Comparison of ENCODE assay signal across 21 cellular contexts in the genomic region with DNA sequence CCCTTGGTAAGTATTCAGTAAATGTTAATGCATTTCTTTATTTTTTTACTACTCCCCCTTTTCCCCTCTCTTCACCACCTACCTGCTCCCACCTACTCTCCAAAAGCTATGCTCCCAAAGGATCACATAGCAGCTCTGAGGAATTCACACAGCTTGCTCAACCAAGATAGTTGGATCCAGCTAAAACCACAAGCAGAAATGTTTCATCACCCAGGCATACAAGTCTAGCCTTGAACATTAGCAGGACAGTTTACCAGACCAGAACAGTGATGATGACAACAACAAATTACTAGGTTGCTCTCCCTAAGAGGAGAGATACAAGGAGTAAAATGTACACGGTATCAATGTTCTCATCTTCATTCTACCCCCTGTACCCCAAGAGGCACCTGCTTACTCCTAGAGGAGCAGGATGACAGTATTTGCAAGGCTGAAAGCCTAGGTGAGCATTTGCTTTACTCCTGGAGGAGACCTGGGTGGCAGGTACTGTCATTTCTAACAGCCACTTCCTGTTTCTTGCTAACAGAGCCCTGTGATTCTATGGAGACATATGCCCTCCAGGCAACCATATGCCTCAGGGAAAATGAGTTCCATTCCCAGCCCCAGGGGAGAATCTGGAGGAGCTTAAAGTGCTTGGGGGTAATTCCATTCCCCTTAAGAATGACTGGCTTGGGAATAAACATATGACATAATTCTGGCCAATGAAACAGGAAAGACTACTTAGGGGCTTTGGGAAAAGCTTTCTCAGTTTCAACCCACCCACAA.
DNase-seq lines count a peak whose midpoint lies in the region; ATAC-seq and TF ChIP-seq lines count a peak whose summit lies in the region.
"Had no signal": no experiment of that assay in that cellular context is flagged by ENCODE, and none has a peak within 500 bp of the region (broad histone marks: within the 10 kb centered on the region; RNA-seq: fewer than 3 reads in every experiment).

No MANE protein-coding gene starts in this region.

- ATAC-seq in HG03097 (IDR thresholded peaks at IDR 0.05; ENCODE audit: low FRiP score, unreplicated experiment) = no peak
- no peak for ATAC-seq in CD4-positive, alpha-beta T cell (ENCODE audit: poor library complexity)
- ATAC-seq: activated naive CD4-positive, alpha-beta T cell treated with anti-CD3 and anti-CD28 coated beads, Interleukin-2, amount 50 U/mL, for 72 hours; naive thymus-derived CD4-positive, alpha-beta T cell had no signal

- H3K27me3 ChIP-seq in CD4-positive, alpha-beta T cell (ENCODE audit: control insufficient read depth, insufficient read depth, low read length) = no peaks in the 10 kb centered on the region

- no peaks in the 10 kb centered on the region for H3K9me3 Mint-ChIP-seq in CD4-positive, alpha-beta T cell
- H3K9me3 Mint-ChIP-seq: activated CD4-positive, alpha-beta T cell treated with anti-CD3 and anti-CD28 coated beads, Interleukin-2, amount 10 ng/mL, durations not matched to agents 7 days and 5 days; type B pancreatic cell had no signal

- H3K4me1 Mint-ChIP-seq in CD4-positive, alpha-beta T cell (ENCODE audit: low read depth) = no peaks in the 10 kb centered on the region
- H3K4me1 Mint-ChIP-seq: activated CD4-positive, alpha-beta T cell treated with anti-CD3 and anti-CD28 coated beads, Interleukin-2, amount 10 ng/mL, durations not matched to agents 7 days and 5 days; CD4-positive, alpha-beta memory T cell; naive thymus-derived CD4-positive, alpha-beta T cell had no signal

- no peak overlapping the region for H3K4me3 Mint-ChIP-seq in CD4-positive, alpha-beta T cell
- H3K4me3 Mint-ChIP-seq: activated CD4-positive, alpha-beta T cell treated with anti-CD3 and anti-CD28 coated beads, Interleukin-2, amount 10 ng/mL, durations not matched to agents 7 days and 5 days; CD4-positive, alpha-beta memory T cell; naive thymus-derived CD4-positive, alpha-beta T cell; type B pancreatic cell had no signal

- no peaks in the 10 kb centered on the region for H3K36me3 Mint-ChIP-seq in CD4-positive, alpha-beta T cell (ENCODE audit: low read depth)
- H3K36me3 Mint-ChIP-seq: activated naive CD4-positive, alpha-beta T cell treated with anti-CD3 and anti-CD28 coated beads, Interleukin-2, amount 50 U/mL, for 72 hours; CD4-positive, alpha-beta memory T cell; naive thymus-derived CD4-positive, alpha-beta T cell; type B pancreatic cell had no signal

- peaks cover 6% of the 10 kb centered on the region for H3K27me3 Mint-ChIP-seq in CD4-positive, alpha-beta T cell

- H3K27ac ChIP-seq in CD4-positive, alpha-beta T cell (ENCODE audit: low read depth, low read length) = no peak overlapping the region
- H3K27ac ChIP-seq: 22Rv1, SK-N-MC had no signal

- DNase-seq in DMS 273 (lab: John Stamatoyannopoulos, UW; ENCODE audit: unreplicated experiment) = peak; percentile 19
- DNase-seq in DMS 273 treated with DMSO at 0.1 percent for 48 hours (lab: John Stamatoyannopoulos, UW) = no peak
- peak; percentile 66 for DNase-seq in amniotic epithelial cell (ENCODE audit: low read depth)
- peak; percentile 62 for DNase-seq in glomerular visceral epithelial cell (ENCODE audit: extremely low spot score)
- DNase-seq in stromal cell of bone marrow (ENCODE audit: low read depth) = peak; percentile 32
- DNase-seq in NCI-H187 treated with DMSO at 0.1 percent for 48 hours (lab: John Stamatoyannopoulos, UW) = no peak
- DNase-seq in CD4-positive, alpha-beta T cell = no peak
- DNase-seq: activated CD4-positive, alpha-beta T cell treated with anti-CD3 and anti-CD28 coated beads, Interleukin-2, amount 10 ng/mL, durations not matched to agents 7 days and 5 days; CD4-positive, alpha-beta memory T cell; effector CD8-positive, alpha-beta T cell; GOT3; naive thymus-derived CD4-positive, alpha-beta T cell; NCI-H1436 treated with DMSO at 0.1 percent for 48 hours; NCI-H510A treated with DMSO at 0.1 percent for 48 hours; posterior cingulate gyrus; stimulated activated naive CD4-positive, alpha-beta T cell had no signal

- intact Hi-C loops in CD4-positive, alpha-beta T cell (cut with DNase I, micrococcal nuclease) = no loop called here

- no peak for TF ChIP-seq CTCF in CD4-positive, alpha-beta T cell (IDR thresholded peaks at IDR 0.05)

- H3K9me3 ChIP-seq in CD4-positive, alpha-beta T cell (ENCODE audit: control insufficient read depth, low read length) = no peaks in the 10 kb centered on the region

- POLR2A ChIA-PET in CD4-positive, alpha-beta T cell (lab: Charles Lee) = no interaction called here

- H3K27ac Mint-ChIP-seq in CD4-positive, alpha-beta T cell = no peak overlapping the region
- H3K27ac Mint-ChIP-seq: activated CD4-positive, alpha-beta T cell treated with anti-CD3 and anti-CD28 coated beads, Interleukin-2, amount 10 ng/mL, durations not matched to agents 7 days and 5 days; activated naive CD4-positive, alpha-beta T cell treated with anti-CD3 and anti-CD28 coated beads, Interleukin-2, amount 50 U/mL, for 72 hours; naive thymus-derived CD4-positive, alpha-beta T cell; type B pancreatic cell had no signal

- CTCF ChIA-PET in CD4-positive, alpha-beta T cell (lab: Charles Lee) = no interaction called here

Comparison
In these comparisons a context has a peak if more than half of its experiments do, and no peak if none do; other contexts are left out.
1. DNase-seq: peak in DMS 273 (single experiment), amniotic epithelial cell (single experiment), glomerular visceral epithelial cell (single experiment) and stromal cell of bone marrow (single experiment); none in DMS 273 treated with DMSO at 0.1 percent for 48 hours (single experiment), NCI-H187 treated with DMSO at 0.1 percent for 48 hours (single experiment) and CD4-positive, alpha-beta T cell (0 of 10).